3 cellular contexts compared by ENCODE assay signal in the genomic region with DNA sequence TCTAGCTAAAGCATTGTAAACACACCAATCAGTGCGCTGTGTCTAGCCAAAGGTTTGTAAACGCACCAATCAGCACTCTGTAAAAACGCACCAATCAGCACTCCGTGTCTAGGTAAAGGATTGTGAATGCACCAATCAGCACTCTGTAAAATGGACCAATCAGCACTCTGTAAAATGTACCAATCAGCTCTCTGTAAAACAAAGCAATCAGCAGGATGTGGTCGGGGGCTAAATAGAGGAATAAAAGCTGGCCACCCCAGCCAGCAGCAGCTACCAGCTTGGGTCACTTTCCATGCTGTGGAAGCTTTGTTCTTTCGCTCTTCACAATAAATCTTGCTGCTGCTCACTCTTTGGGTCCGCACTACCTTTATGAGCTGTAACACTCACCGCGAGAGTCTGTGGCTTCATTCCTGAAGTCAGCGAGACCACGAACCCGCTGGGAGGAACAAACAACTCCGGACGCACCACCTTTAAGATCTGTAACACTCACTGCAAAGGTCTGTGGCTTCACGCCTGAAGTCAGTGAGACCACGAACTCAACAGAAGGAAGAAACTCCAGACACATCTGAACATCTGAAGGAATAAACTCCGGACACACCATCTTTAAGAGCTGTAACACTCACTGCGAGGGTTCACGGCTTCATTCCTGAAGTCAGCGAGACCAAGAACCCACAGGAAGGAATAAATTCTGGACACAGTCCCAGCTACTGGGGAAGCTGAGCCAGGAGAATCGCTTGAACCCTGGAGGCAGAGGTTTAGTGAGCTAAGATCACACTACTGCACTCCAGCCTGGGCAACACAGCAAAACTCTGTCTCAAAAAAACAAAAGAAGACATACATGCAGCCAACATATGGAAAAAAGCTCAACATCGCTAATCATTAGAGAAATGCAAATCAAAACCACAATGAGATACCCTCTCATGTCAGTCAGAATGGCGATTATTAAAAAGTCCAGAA. TPM values are rescaled to one million over a fixed set of nuclear protein-coding genes. Genes with fewer than 3 reads are reported as not detected.
"Had no signal": no experiment of that assay in that cellular context is flagged by ENCODE, and none has a peak within 500 bp of the region (broad histone marks: within the 10 kb centered on the region; RNA-seq: fewer than 3 reads in every experiment).

No MANE protein-coding gene starts in this region.

RNA-seq across cellular contexts. Expression of gene SPSB4, which starts 33.5 kb away (rescaled TPM):
- total RNA-seq: dermis blood vessel endothelial cell, esophagus squamous epithelium, mammary epithelial cell had no signal
